ENCODE assay signal across 7 cellular contexts in genomic region chr3:195357797-195358196, GRCh38.
DNase-seq lines count a peak whose midpoint lies in the region; ATAC-seq and TF ChIP-seq lines count a peak whose summit lies in the region.
"Not testable (repeated sequence)": the region's sequence is repeated elsewhere in the genome, so short reads cannot be mapped to it uniquely, and the experiment has no call there.

No MANE protein-coding gene starts in this region.

- H3K36me3 ChIP-seq in CD8-positive, alpha-beta T cell (ENCODE audit: insufficient read depth, low read length); cardiac muscle cell: not testable (repeated sequence)

- not testable (repeated sequence) for H3K4me3 Mint-ChIP-seq in CD8-positive, alpha-beta T cell; activated CD8-positive, alpha-beta T cell treated with anti-CD3 and anti-CD28 coated beads for 36 hours; central memory CD8-positive, alpha-beta T cell; nephron progenitor cell; stimulated activated memory B cell treated with anti-CD40 and anti-IgM and Interleukin-4, amounts not matched to agents 10 μg/mL and 1 μg/mL and 100 μg/mL, for 72 hours

- not testable (repeated sequence) for H3K27ac ChIP-seq in CD8-positive, alpha-beta T cell (ENCODE audit: low read depth, low read length)
- H3K27ac ChIP-seq in cardiac muscle cell: peak overlapping the region; percentile 63

- CTCF ChIA-PET in CD8-positive, alpha-beta T cell (lab: Charles Lee): interaction anchor here (0.6 kb wide), 1 partner anchor 28 kb away, joined by 4 read pairs; no protein-coding TSS in a partner anchor
- CTCF ChIA-PET in activated CD8-positive, alpha-beta T cell treated with anti-CD3 and anti-CD28 coated beads for 36 hours (lab: Charles Lee): interaction anchor here (1.5 kb wide), 1 partner anchor 152 kb away, joined by 3 read pairs; no protein-coding TSS in a partner anchor

- H3K4me1 Mint-ChIP-seq in CD8-positive, alpha-beta T cell (ENCODE audit: low read depth): peaks cover 46% of the 10 kb centered on the region
- H3K4me1 Mint-ChIP-seq in activated CD8-positive, alpha-beta T cell treated with anti-CD3 and anti-CD28 coated beads for 36 hours (ENCODE audit: low read depth): peaks cover 53% of the 10 kb centered on the region
- peaks cover 70% of the 10 kb centered on the region for H3K4me1 Mint-ChIP-seq in central memory CD8-positive, alpha-beta T cell
- peaks cover 11% of the 10 kb centered on the region for H3K4me1 Mint-ChIP-seq in nephron progenitor cell
- H3K4me1 Mint-ChIP-seq in stimulated activated memory B cell treated with anti-CD40 and anti-IgM and Interleukin-4, amounts not matched to agents 10 μg/mL and 1 μg/mL and 100 μg/mL, for 72 hours: peaks cover 67% of the 10 kb centered on the region

- POLR2A ChIA-PET in CD8-positive, alpha-beta T cell (lab: Charles Lee); activated CD8-positive, alpha-beta T cell treated with anti-CD3 and anti-CD28 coated beads for 36 hours (lab: Charles Lee): not testable (repeated sequence)

- peaks cover 49% of the 10 kb centered on the region for H3K36me3 Mint-ChIP-seq in CD8-positive, alpha-beta T cell
- H3K36me3 Mint-ChIP-seq in activated CD8-positive, alpha-beta T cell treated with anti-CD3 and anti-CD28 coated beads for 36 hours (ENCODE audit: low read depth): peaks cover 44% of the 10 kb centered on the region
- H3K36me3 Mint-ChIP-seq in central memory CD8-positive, alpha-beta T cell (ENCODE audit: insufficient read depth): not testable (repeated sequence)
- H3K36me3 Mint-ChIP-seq in nephron progenitor cell (ENCODE audit: low read depth): peaks cover 42% of the 10 kb centered on the region
- peaks cover 81% of the 10 kb centered on the region for H3K36me3 Mint-ChIP-seq in stimulated activated memory B cell treated with anti-CD40 and anti-IgM and Interleukin-4, amounts not matched to agents 10 μg/mL and 1 μg/mL and 100 μg/mL, for 72 hours

- not testable (repeated sequence) for TF ChIP-seq CTCF in CD8-positive, alpha-beta T cell (IDR thresholded peaks at IDR 0.05); activated CD8-positive, alpha-beta T cell treated with anti-CD3 and anti-CD28 coated beads for 36 hours (IDR thresholded peaks at IDR 0.05); cardiac muscle cell (IDR thresholded peaks at IDR 0.05; ENCODE audit: low read depth, low read length); nephron progenitor cell (IDR thresholded peaks at IDR 0.05)

- not testable (repeated sequence) for H3K4me3 ChIP-seq in CD8-positive, alpha-beta T cell (ENCODE audit: low read depth, low read length); cardiac muscle cell

- H3K9me3 ChIP-seq in CD8-positive, alpha-beta T cell (ENCODE audit: low read length); cardiac muscle cell (ENCODE audit: low read depth): not testable (repeated sequence)

- ATAC-seq in CD8-positive, alpha-beta T cell; activated CD8-positive, alpha-beta T cell treated with anti-CD3 and anti-CD28 coated beads for 36 hours; central memory CD8-positive, alpha-beta T cell (replicated peaks; ENCODE audit: extremely low read depth, poor library complexity, severe bottlenecking); stimulated activated memory B cell treated with anti-CD40 and anti-IgM and Interleukin-4, amounts not matched to agents 10 μg/mL and 1 μg/mL and 100 μg/mL, for 72 hours: not testable (repeated sequence)

- DNase-seq in CD8-positive, alpha-beta T cell; activated CD8-positive, alpha-beta T cell treated with anti-CD3 and anti-CD28 coated beads for 36 hours; central memory CD8-positive, alpha-beta T cell (ENCODE audit: low spot score in 2 of 2); cardiac muscle cell (ENCODE audit: low read depth in 1 of 2, low spot score in 1 of 2); nephron progenitor cell: not testable (repeated sequence)
- DNase-seq in NCI-H82 treated with DMSO at 0.1 percent for 48 hours (lab: John Stamatoyannopoulos, UW; ENCODE audit: unreplicated experiment): peak; percentile 19

- peak overlapping the region; percentile 43 for H3K27ac Mint-ChIP-seq in CD8-positive, alpha-beta T cell
- peak overlapping the region; percentile 48 for H3K27ac Mint-ChIP-seq in activated CD8-positive, alpha-beta T cell treated with anti-CD3 and anti-CD28 coated beads for 36 hours
- H3K27ac Mint-ChIP-seq in central memory CD8-positive, alpha-beta T cell (ENCODE audit: low read depth): peak overlapping the region; percentile 78
- peak overlapping the region; percentile 77 for H3K27ac Mint-ChIP-seq in nephron progenitor cell
- H3K27ac Mint-ChIP-seq in stimulated activated memory B cell treated with anti-CD40 and anti-IgM and Interleukin-4, amounts not matched to agents 10 μg/mL and 1 μg/mL and 100 μg/mL, for 72 hours: peak overlapping the region; percentile 14

- H3K4me1 ChIP-seq in CD8-positive, alpha-beta T cell (ENCODE audit: insufficient read depth, low read length): not testable (repeated sequence)
- peaks cover 23% of the 10 kb centered on the region for H3K4me1 ChIP-seq in cardiac muscle cell (ENCODE audit: low read depth)

- H3K27me3 Mint-ChIP-seq in CD8-positive, alpha-beta T cell (ENCODE audit: low read depth); activated CD8-positive, alpha-beta T cell treated with anti-CD3 and anti-CD28 coated beads for 36 hours; central memory CD8-positive, alpha-beta T cell; nephron progenitor cell (ENCODE audit: low read depth, poor library complexity); stimulated activated memory B cell treated with anti-CD40 and anti-IgM and Interleukin-4, amounts not matched to agents 10 μg/mL and 1 μg/mL and 100 μg/mL, for 72 hours: not testable (repeated sequence)

- not testable (repeated sequence) for H3K27me3 ChIP-seq in CD8-positive, alpha-beta T cell (ENCODE audit: insufficient read depth, low read length); cardiac muscle cell

- intact Hi-C loops in CD8-positive, alpha-beta T cell (cut with DNase I, micrococcal nuclease); activated CD8-positive, alpha-beta T cell treated with anti-CD3 and anti-CD28 coated beads for 36 hours (cut with micrococcal nuclease): not testable (repeated sequence)

- H3K9me3 Mint-ChIP-seq in CD8-positive, alpha-beta T cell; activated CD8-positive, alpha-beta T cell treated with anti-CD3 and anti-CD28 coated beads for 36 hours; central memory CD8-positive, alpha-beta T cell; stimulated activated memory B cell treated with anti-CD40 and anti-IgM and Interleukin-4, amounts not matched to agents 10 μg/mL and 1 μg/mL and 100 μg/mL, for 72 hours: not testable (repeated sequence)
- peaks cover 15% of the 10 kb centered on the region for H3K9me3 Mint-ChIP-seq in nephron progenitor cell

Comparison
In these comparisons a context has a peak if more than half of its experiments do, and no peak if none do; other contexts are left out.
1. H3K27ac Mint-ChIP-seq: peak in every context shown above with its lines; median percentile 78 in central memory CD8-positive, alpha-beta T cell; 77 in nephron progenitor cell; 48 in activated CD8-positive, alpha-beta T cell treated with anti-CD3 and anti-CD28 coated beads for 36 hours; 43 in CD8-positive, alpha-beta T cell; 14 in stimulated activated memory B cell treated with anti-CD40 and anti-IgM and Interleukin-4, amounts not matched to agents 10 μg/mL and 1 μg/mL and 100 μg/mL, for 72 hours.